1 cellular context compared by ENCODE assay signal in genomic region chr14:52834440-52834842, GRCh38.
TF ChIP-seq lines count a peak whose summit lies in the region.

No MANE protein-coding gene starts in this region.

TF ChIP-seq in SK-N-SH treated with all-trans-retinoic acid at 6 μM for 48 hours, 23 proteins besides CTCF, POLR2A, EP300 and RAD21 (continued from another document):
- TF ChIP-seq TOX (CRISPR knock-in tag; IDR thresholded peaks at IDR 0.05; ENCODE audit: borderline replicate concordance) = no peak
- TF ChIP-seq CREB5 (CRISPR knock-in tag; IDR thresholded peaks at IDR 0.05; ENCODE audit: low read depth) = peak; percentile 93; the same call in 1 of the 2 replicates
- TF ChIP-seq, protein P1, sequence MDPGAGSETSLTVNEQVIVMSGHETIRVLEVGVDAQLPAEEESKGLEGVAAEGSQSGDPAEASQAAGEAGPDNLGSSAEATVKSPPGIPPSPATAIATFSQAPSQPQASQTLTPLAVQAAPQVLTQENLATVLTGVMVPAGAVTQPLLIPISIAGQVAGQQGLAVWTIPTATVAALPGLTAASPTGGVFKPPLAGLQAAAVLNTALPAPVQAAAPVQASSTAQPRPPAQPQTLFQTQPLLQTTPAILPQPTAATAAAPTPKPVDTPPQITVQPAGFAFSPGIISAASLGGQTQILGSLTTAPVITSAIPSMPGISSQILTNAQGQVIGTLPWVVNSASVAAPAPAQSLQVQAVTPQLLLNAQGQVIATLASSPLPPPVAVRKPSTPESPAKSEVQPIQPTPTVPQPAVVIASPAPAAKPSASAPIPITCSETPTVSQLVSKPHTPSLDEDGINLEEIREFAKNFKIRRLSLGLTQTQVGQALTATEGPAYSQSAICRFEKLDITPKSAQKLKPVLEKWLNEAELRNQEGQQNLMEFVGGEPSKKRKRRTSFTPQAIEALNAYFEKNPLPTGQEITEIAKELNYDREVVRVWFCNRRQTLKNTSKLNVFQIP (CRISPR knock-in tag; IDR thresholded peaks at IDR 0.05; ENCODE audit: borderline replicate concordance, low read depth) = no peak
- no peak for TF ChIP-seq PPARA (CRISPR knock-in tag; IDR thresholded peaks at IDR 0.05; ENCODE audit: borderline replicate concordance)
- no peak for TF ChIP-seq GLIS3 (CRISPR knock-in tag; IDR thresholded peaks at IDR 0.05)
TF ChIP-seq in SK-N-SH treated with all-trans-retinoic acid at 6 μM for 48 hours: peak in this region for 10.
